24 cellular contexts compared by ENCODE assay signal in the genomic region with DNA sequence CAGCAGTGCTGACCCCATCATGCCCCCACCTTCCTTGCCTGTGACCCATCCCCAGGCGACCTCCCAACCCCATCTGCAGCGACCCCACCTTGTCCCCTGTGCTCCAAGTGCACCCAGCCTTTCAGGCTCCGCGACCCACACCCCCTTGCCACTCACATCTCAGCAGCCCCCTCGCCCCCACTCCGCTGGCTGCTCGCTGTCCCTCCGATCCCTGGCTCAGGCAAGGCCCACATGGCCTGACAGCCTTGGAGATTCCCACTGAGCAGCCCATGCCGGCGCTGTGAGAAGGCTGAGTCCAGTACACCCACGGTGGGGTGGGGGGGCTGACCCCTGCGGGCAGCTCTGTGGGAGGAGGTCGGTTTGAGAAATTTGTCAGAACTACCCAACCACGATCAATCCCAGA. TPM values are rescaled to one million over a fixed set of nuclear protein-coding genes. Genes with fewer than 3 reads are reported as not detected.
"Had no signal": no experiment of that assay in that cellular context is flagged by ENCODE, and none has a peak within 500 bp of the region (broad histone marks: within the 10 kb centered on the region; RNA-seq: fewer than 3 reads in every experiment).

No MANE protein-coding gene starts in this region.

- ATAC-seq: activated CD8-positive, alpha-beta memory T cell treated with anti-CD3 and anti-CD28 coated beads, Interleukin-2, amount 10 ng/mL, durations not matched to agents 7 days and 5 days; activated CD8-positive, alpha-beta T cell treated with anti-CD3 and anti-CD28 coated beads for 36 hours; left lung; stimulated activated naive CD8-positive, alpha-beta T cell treated with anti-CD3 and anti-CD28 coated beads, Interleukin-15, Interleukin-2, amounts not matched to agents 100 U/mL and 50 U/mL, for 24 hours had no signal

- H3K36me3 Mint-ChIP-seq: activated CD8-positive, alpha-beta memory T cell treated with anti-CD3 and anti-CD28 coated beads, Interleukin-2, amount 10 ng/mL, durations not matched to agents 7 days and 5 days; activated naive CD8-positive, alpha-beta T cell; naive B cell had no signal

- H3K4me3 ChIP-seq: adrenal gland, ascending aorta, dorsolateral prefrontal cortex, left lung, lung had no signal

- H3K9me3 Mint-ChIP-seq: activated CD8-positive, alpha-beta T cell treated with anti-CD3 and anti-CD28 coated beads for 36 hours; naive B cell had no signal

- H3K4me3 Mint-ChIP-seq: activated CD8-positive, alpha-beta memory T cell treated with anti-CD3 and anti-CD28 coated beads, Interleukin-2, amount 10 ng/mL, durations not matched to agents 7 days and 5 days; activated CD8-positive, alpha-beta T cell treated with anti-CD3 and anti-CD28 coated beads for 36 hours; activated naive CD8-positive, alpha-beta T cell; naive B cell had no signal

- H3K27ac ChIP-seq: adrenal gland, ascending aorta, brain microvascular endothelial cell, epithelial cell of prostate, left lung had no signal

- H3K27me3 Mint-ChIP-seq: activated CD8-positive, alpha-beta memory T cell treated with anti-CD3 and anti-CD28 coated beads, Interleukin-2, amount 10 ng/mL, durations not matched to agents 7 days and 5 days; activated naive CD8-positive, alpha-beta T cell had no signal

- H3K27me3 ChIP-seq: adrenal gland, ascending aorta, dorsolateral prefrontal cortex, left lung had no signal

- DNase-seq: activated CD8-positive, alpha-beta memory T cell treated with anti-CD3 and anti-CD28 coated beads, Interleukin-2, amount 10 ng/mL, durations not matched to agents 7 days and 5 days; activated CD8-positive, alpha-beta T cell treated with anti-CD3 and anti-CD28 coated beads for 36 hours; activated gamma-delta T cell treated with Interleukin-2 at 50 U/mL for 16 hours; activated T-cell treated with anti-CD3 and anti-CD28 coated beads for 4 hours; adrenal gland; brain microvascular endothelial cell; central memory CD4-positive, alpha-beta T cell; dorsolateral prefrontal cortex; left lung; naive B cell; retina; stimulated activated CD4-positive, alpha-beta T cell treated with anti-CD3 and anti-CD28 coated beads, Interleukin-4, amount 100 ng/mL, for 24 hours had no signal

- H3K27ac Mint-ChIP-seq: activated CD8-positive, alpha-beta memory T cell treated with anti-CD3 and anti-CD28 coated beads, Interleukin-2, amount 10 ng/mL, durations not matched to agents 7 days and 5 days; activated CD8-positive, alpha-beta T cell treated with anti-CD3 and anti-CD28 coated beads for 36 hours; activated naive CD8-positive, alpha-beta T cell had no signal

- H3K36me3 ChIP-seq: adrenal gland, ascending aorta, brain microvascular endothelial cell, left lung had no signal

- H3K9me3 ChIP-seq: adrenal gland, ascending aorta, left lung had no signal

RNA-seq across cellular contexts. Expression of a gene that starts 9.4 kb away (rescaled TPM):
- total RNA-seq: activated CD8-positive, alpha-beta memory T cell treated with anti-CD3 and anti-CD28 coated beads, Interleukin-2, amount 10 ng/mL, durations not matched to agents 7 days and 5 days; activated CD8-positive, alpha-beta T cell treated with anti-CD3 and anti-CD28 coated beads for 36 hours; ascending aorta; kidney epithelial cell; mesenteric fat pad; posterior vena cava; subcutaneous adipose tissue; T-helper 1 cell treated with Interleukin-12 subunit alpha and Interleukin-12 subunit beta and Interleukin-4 antibody, amounts not matched to agents 30 ng/mL and 1 ng/mL, for 36 hours; ureter had no signal
- polyA plus RNA-seq: neural cell had no signal
